Comparison of ENCODE assay signal across 19 cellular contexts in the genomic region with DNA sequence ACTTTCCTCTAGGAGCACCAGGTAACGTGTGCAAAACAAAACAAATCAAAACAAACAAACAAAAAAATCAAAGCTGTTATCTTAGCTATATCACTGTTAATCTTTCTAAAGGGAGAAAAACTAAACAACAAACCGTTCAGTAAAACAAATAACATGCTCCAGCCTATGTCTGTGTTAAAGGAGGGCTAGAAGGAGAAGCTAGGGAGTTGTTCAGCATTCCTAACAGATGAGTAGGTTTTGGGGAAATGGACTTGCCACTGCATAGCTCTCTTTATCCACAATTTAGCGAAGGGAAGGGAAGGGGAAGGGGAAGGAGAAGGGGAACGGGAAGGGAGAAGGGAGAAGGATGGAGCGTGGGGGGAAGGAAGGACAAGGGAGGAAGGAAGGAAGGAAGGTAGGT.
DNase-seq lines count a peak whose midpoint lies in the region; ATAC-seq and TF ChIP-seq lines count a peak whose summit lies in the region.
"Had no signal": no experiment of that assay in that cellular context is flagged by ENCODE, and none has a peak within 500 bp of the region (broad histone marks: within the 10 kb centered on the region; RNA-seq: fewer than 3 reads in every experiment).

No MANE protein-coding gene starts in this region.

- POLR2A ChIA-PET in HCT116 (lab: Charles Lee), result interaction anchor here (0.8 to 1.0 kb wide), 2 partner anchors 27 to 34 kb away, joined by 3 to 4 read pairs; no protein-coding TSS in a partner anchor

- H3K4me3 ChIP-seq in HCT116 (replicated peaks in 1 of 2; ENCODE audit: low read depth in 1 of 2, low read length in 2 of 2) (no peak overlapping the region), foreskin fibroblast (ENCODE audit: low read depth in 1 of 2, low read length in 2 of 2) (no peak overlapping the region), skeletal muscle satellite cell (ENCODE audit: low read length) (no peak overlapping the region)
- H3K4me3 ChIP-seq: esophagus squamous epithelium, HAP-1, sigmoid colon, stomach had no signal

- H4K20me1 ChIP-seq in HCT116 (ENCODE audit: insufficient read depth), result no peaks in the 10 kb centered on the region

- no peak for DNase-seq in HCT116 (ENCODE audit: low read depth, low spot score)
- DNase-seq in amniotic epithelial cell (ENCODE audit: low read depth), result peak; percentile 55
- DNase-seq in foreskin fibroblast, result peak; percentile 22 to 62
- DNase-seq in GF-D8 (lab: John Stamatoyannopoulos, UW), result no peak
- DNase-seq in mesothelial cell of epicardium (ENCODE audit: low spot score in 2 of 2, unreplicated experiment in 2 of 2), result no peak
- no peak for DNase-seq in HuH-7.5 (ENCODE audit: low spot score)
- DNase-seq: activated CD4-positive, CD25-positive, alpha-beta regulatory T cell; CD4-positive, alpha-beta memory T cell; esophagus squamous epithelium; NCI-H2029; nephron progenitor cell; NK-92 treated with Interleukin-12 subunit alpha and Interleukin-12 subunit beta, amount 100 ng/mL, for 24 hours; sigmoid colon; stomach; SW 1271 had no signal

- H3K27me3 ChIP-seq in HCT116 (ENCODE audit: insufficient read depth, low read length), result no peaks in the 10 kb centered on the region
- no peaks in the 10 kb centered on the region for H3K27me3 ChIP-seq in skeletal muscle satellite cell (ENCODE audit: control insufficient read depth, insufficient read depth, low read length)
- H3K27me3 ChIP-seq: esophagus squamous epithelium, sigmoid colon, stomach had no signal

- no peak overlapping the region for H3K4me3 Mint-ChIP-seq in mesothelial cell of epicardium
- H3K4me3 Mint-ChIP-seq: CD4-positive, alpha-beta memory T cell; nephron progenitor cell had no signal

- no peaks in the 10 kb centered on the region for H3K27me3 Mint-ChIP-seq in mesothelial cell of epicardium (ENCODE audit: low read depth)

- H3K4me2 ChIP-seq in HCT116 (ENCODE audit: low read length), result peak overlapping the region; percentile 21
- H3K4me2 ChIP-seq in skeletal muscle satellite cell (ENCODE audit: low read length), result no peak overlapping the region

- TF ChIP-seq CTCF in HCT116 (IDR thresholded peaks at IDR 0.05 in 2 of 3, conservative IDR thresholded peaks at IDR 0.05 in 1 of 3; ENCODE audit: borderline replicate concordance in 1 of 3, insufficient read depth in 1 of 3, low read depth in 2 of 3, low read length in 2 of 3) (no peak), foreskin fibroblast (IDR thresholded peaks at IDR 0.05; ENCODE audit: low read depth, low read length) (no peak), mesothelial cell of epicardium (IDR thresholded peaks at IDR 0.05; ENCODE audit: unreplicated experiment) (no peak)

- H3K36me3 Mint-ChIP-seq in mesothelial cell of epicardium, result no peaks in the 10 kb centered on the region
- H3K36me3 Mint-ChIP-seq: activated naive CD4-positive, alpha-beta T cell treated with anti-CD3 and anti-CD28 coated beads, Interleukin-2, amount 50 U/mL, for 72 hours; CD4-positive, alpha-beta memory T cell had no signal

- no peak overlapping the region for H3K27ac Mint-ChIP-seq in mesothelial cell of epicardium
- H3K27ac Mint-ChIP-seq: activated naive CD4-positive, alpha-beta T cell treated with anti-CD3 and anti-CD28 coated beads, Interleukin-2, amount 50 U/mL, for 72 hours; nephron progenitor cell had no signal

- RAD21 ChIA-PET in HCT116 (lab: Charles Lee; ENCODE audit: low non-redundant PET in 1 of 2, low total read pairs in 2 of 2, uncharacterized antibody in 2 of 2, unreplicated experiment in 2 of 2), result no interaction called here

- H3K9ac ChIP-seq in HCT116 (ENCODE audit: low read length), result peak overlapping the region; percentile 19; the same call in 1 of the 2 replicates
- peak overlapping the region; percentile 39 for H3K9ac ChIP-seq in skeletal muscle satellite cell (ENCODE audit: low read depth, low read length)

- H2AFZ ChIP-seq in HCT116 (ENCODE audit: low read depth, low read length, poor library complexity, severe bottlenecking), result peak overlapping the region; percentile 19

- H3K4me1 Mint-ChIP-seq in mesothelial cell of epicardium, result peaks cover 19% of the 10 kb centered on the region

- H3K9me3 ChIP-seq in HCT116 (ENCODE audit: control insufficient read depth in 1 of 2, insufficient read depth in 1 of 2, low read depth in 1 of 2, low read length in 2 of 2), result no peaks in the 10 kb centered on the region
- no peaks in the 10 kb centered on the region for H3K9me3 ChIP-seq in skeletal muscle satellite cell (replicated peaks; ENCODE audit: low read length)
- H3K9me3 ChIP-seq: esophagus squamous epithelium, HAP-1, sigmoid colon, stomach had no signal

- ATAC-seq in HCT116 (no peak; the same call in 1 of the 2 replicates), GM18861 (IDR thresholded peaks at IDR 0.05; ENCODE audit: unreplicated experiment) (no peak)
- ATAC-seq: activated naive CD4-positive, alpha-beta T cell treated with anti-CD3 and anti-CD28 coated beads, Interleukin-2, amount 50 U/mL, for 72 hours had no signal

- H3K79me2 ChIP-seq in HCT116 (ENCODE audit: insufficient read depth, low read length), result no peaks in the 10 kb centered on the region

- no TSS peak for BruUV-seq in HCT116 (replicated peaks; lab: Mats Ljungman, UMichigan)

- H3K4me1 ChIP-seq in HCT116 (ENCODE audit: control insufficient read depth in 1 of 2, insufficient read depth in 2 of 2, low read length in 2 of 2), result peaks cover 4 to 34% of the 10 kb centered on the region in 2 experiments; a peak in 2 of 4 replicates
- peaks cover 20% of the 10 kb centered on the region for H3K4me1 ChIP-seq in skeletal muscle satellite cell (ENCODE audit: control insufficient read depth, insufficient read depth, low read length)
- H3K4me1 ChIP-seq: HAP-1, stomach had no signal

- H3K36me3 ChIP-seq in HCT116 (ENCODE audit: control insufficient read depth in 1 of 2, insufficient read depth in 2 of 2, low read length in 2 of 2) (no peaks in the 10 kb centered on the region), skeletal muscle satellite cell (ENCODE audit: insufficient read depth, low read length) (no peaks in the 10 kb centered on the region)
- H3K36me3 ChIP-seq: esophagus squamous epithelium, HAP-1, sigmoid colon, stomach had no signal

- CTCF ChIA-PET in HCT116 (lab: Charles Lee), result no interaction called here

- intact Hi-C loops in HCT116 (cut with micrococcal nuclease), result no loop called here

- H3K9me2 ChIP-seq in HCT116 (ENCODE audit: insufficient read depth), result no peaks in the 10 kb centered on the region

- no peak for TF ChIP-seq POLR2A in HCT116 (IDR thresholded peaks at IDR 0.05; ENCODE audit: borderline replicate concordance, extremely low read depth, insufficient read depth, insufficient read length)

- H3K27ac ChIP-seq in HCT116 (ENCODE audit: low read depth, low read length), result no peak overlapping the region
- H3K27ac ChIP-seq: sigmoid colon, stomach had no signal

- H3K9me3 Mint-ChIP-seq in mesothelial cell of epicardium, result peaks cover 8% of the 10 kb centered on the region
- H3K9me3 Mint-ChIP-seq: activated naive CD4-positive, alpha-beta T cell treated with anti-CD3 and anti-CD28 coated beads, Interleukin-2, amount 50 U/mL, for 72 hours; CD4-positive, alpha-beta memory T cell had no signal

- TF ChIP-seq RAD21 in HCT116 (IDR thresholded peaks at IDR 0.05; ENCODE audit: low read depth), result no peak

TF ChIP-seq in HCT116, 20 proteins besides CTCF, POLR2A, EP300 and RAD21:
- TF ChIP-seq JUND (IDR thresholded peaks at IDR 0.05), result peak; percentile 24; the same call in 1 of the 2 replicates
- TF ChIP-seq ZFX (IDR thresholded peaks at IDR 0.05), result no peak
- 0 out of 2 replicates have a peak, but pooled peaks have one; percentile 27 for TF ChIP-seq FOSL1 (IDR thresholded peaks at IDR 0.05; ENCODE audit: low read depth)
TF ChIP-seq in HCT116: peak in this region for 2.

Comparison
In these comparisons a context has a peak if more than half of its experiments do, and no peak if none do; other contexts are left out.
1. DNase-seq: peak in amniotic epithelial cell (single experiment) and foreskin fibroblast (2 of 2); none in HCT116 (single experiment), GF-D8 (single experiment), mesothelial cell of epicardium (0 of 2) and HuH-7.5 (single experiment).